ENCODE assay signal across 14 cellular contexts in the genomic region with DNA sequence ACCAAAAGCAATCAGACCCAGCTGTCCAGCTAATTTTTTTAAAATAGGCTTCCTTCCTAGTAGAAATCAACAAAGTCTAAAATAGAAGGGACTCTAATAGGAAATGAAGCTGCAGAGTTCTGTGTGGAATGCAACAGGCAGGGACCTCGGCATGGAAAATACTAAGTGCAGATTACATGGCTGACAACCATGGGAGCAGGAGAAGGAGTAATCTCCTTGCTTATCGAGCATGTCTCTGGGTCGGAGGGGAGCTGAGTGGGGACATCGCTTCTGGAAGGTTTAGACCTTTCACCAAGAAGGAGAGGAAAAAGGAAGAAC. TPM values are rescaled to one million over a fixed set of nuclear protein-coding genes. Genes with fewer than 3 reads are reported as not detected.
DNase-seq lines count a peak whose midpoint lies in the region; ATAC-seq and TF ChIP-seq lines count a peak whose summit lies in the region.
"Had no signal": no experiment of that assay in that cellular context is flagged by ENCODE, and none has a peak within 500 bp of the region (broad histone marks: within the 10 kb centered on the region; RNA-seq: fewer than 3 reads in every experiment).

No MANE protein-coding gene starts in this region.

- no peak for DNase-seq in heart left ventricle
- DNase-seq in stimulated activated effector memory CD8-positive, alpha-beta T cell treated with anti-CD3 and anti-CD28 coated beads, Interleukin-12 subunit alpha, Interleukin-12 subunit beta, amount 100 ng/mL, for 72 hours (ENCODE audit: low spot score in 2 of 2): no peak
- DNase-seq in DMS153 treated with DMSO at 0.1 percent for 48 hours (lab: John Stamatoyannopoulos, UW; ENCODE audit: unreplicated experiment): no peak
- no peak for DNase-seq in retina
- DNase-seq: mammary epithelial cell; NCI-H2081; NK-92 treated with Interleukin-12 subunit alpha and Interleukin-12 subunit beta, amount 100 ng/mL, for 24 hours; ovary; stimulated activated naive CD4-positive, alpha-beta T cell treated with Interleukin-2 at 50 U/mL for 16 hours had no signal

- H3K4me1 ChIP-seq in heart left ventricle: peaks cover 4 to 53% (median 29%) of the 10 kb centered on the region in 12 donors

- TF ChIP-seq POLR2A in heart left ventricle (IDR thresholded peaks at IDR 0.05): no peak

- H3K27ac Mint-ChIP-seq in IgD-negative memory B cell: peak overlapping the region; percentile 25 to 95 (median 70)
- peak overlapping the region; percentile 93 for H3K27ac Mint-ChIP-seq in activated T-helper 17 cell treated with anti-CD3 and anti-CD28 coated beads, Interleukin-2, amount 50 U/mL, for 72 hours
- peak overlapping the region; percentile 93 for H3K27ac Mint-ChIP-seq in stimulated activated effector memory CD8-positive, alpha-beta T cell treated with anti-CD3 and anti-CD28 coated beads, Interleukin-12 subunit alpha, Interleukin-12 subunit beta, amount 100 ng/mL, for 72 hours

- peak overlapping the region in 3 of 4 donors; percentile 72 to 84 (median 83) for H3K4me3 Mint-ChIP-seq in IgD-negative memory B cell
- peak overlapping the region; percentile 91 for H3K4me3 Mint-ChIP-seq in activated T-helper 17 cell treated with anti-CD3 and anti-CD28 coated beads, Interleukin-2, amount 50 U/mL, for 72 hours
- H3K4me3 Mint-ChIP-seq in stimulated activated effector memory CD8-positive, alpha-beta T cell treated with anti-CD3 and anti-CD28 coated beads, Interleukin-12 subunit alpha, Interleukin-12 subunit beta, amount 100 ng/mL, for 72 hours: peak overlapping the region; percentile 72

- peaks cover 2% of the 10 kb centered on the region for H3K36me3 Mint-ChIP-seq in IgD-negative memory B cell
- peaks cover 43% of the 10 kb centered on the region for H3K36me3 Mint-ChIP-seq in activated T-helper 17 cell treated with anti-CD3 and anti-CD28 coated beads, Interleukin-2, amount 50 U/mL, for 72 hours (ENCODE audit: low read depth)
- peaks cover 27% of the 10 kb centered on the region for H3K36me3 Mint-ChIP-seq in stimulated activated effector memory CD8-positive, alpha-beta T cell treated with anti-CD3 and anti-CD28 coated beads, Interleukin-12 subunit alpha, Interleukin-12 subunit beta, amount 100 ng/mL, for 72 hours

- no peak for TF ChIP-seq CTCF in heart left ventricle (IDR thresholded peaks at IDR 0.05)

- H3K27ac ChIP-seq in heart left ventricle: peak overlapping the region in 10 of 12 donors; percentile 11 to 74 (median 59)
- H3K27ac ChIP-seq: KMS-11, ovary had no signal

- peaks cover 7 to 37% (median 36%) of the 10 kb centered on the region in 3 donors for H3K4me1 Mint-ChIP-seq in IgD-negative memory B cell
- H3K4me1 Mint-ChIP-seq in activated T-helper 17 cell treated with anti-CD3 and anti-CD28 coated beads, Interleukin-2, amount 50 U/mL, for 72 hours: peaks cover 52% of the 10 kb centered on the region
- H3K4me1 Mint-ChIP-seq in stimulated activated effector memory CD8-positive, alpha-beta T cell treated with anti-CD3 and anti-CD28 coated beads, Interleukin-12 subunit alpha, Interleukin-12 subunit beta, amount 100 ng/mL, for 72 hours: peaks cover 84% of the 10 kb centered on the region

- ATAC-seq in activated T-helper 17 cell treated with anti-CD3 and anti-CD28 coated beads, Interleukin-2, amount 50 U/mL, for 72 hours (replicated peaks): no peak
- ATAC-seq in heart left ventricle (peak in 2 of 4 donors; percentile 22 to 53), GM18519 (IDR thresholded peaks at IDR 0.05; ENCODE audit: low FRiP score, unreplicated experiment) (no peak), GM18502 (IDR thresholded peaks at IDR 0.05; ENCODE audit: poor library complexity, unreplicated experiment) (no peak)
- ATAC-seq in stimulated activated effector memory CD8-positive, alpha-beta T cell treated with anti-CD3 and anti-CD28 coated beads, Interleukin-12 subunit alpha, Interleukin-12 subunit beta, amount 100 ng/mL, for 72 hours: no peak

- H3K9me3 Mint-ChIP-seq in IgD-negative memory B cell: no peaks in the 10 kb centered on the region
- H3K9me3 Mint-ChIP-seq in activated T-helper 17 cell treated with anti-CD3 and anti-CD28 coated beads, Interleukin-2, amount 50 U/mL, for 72 hours: no peaks in the 10 kb centered on the region
- no peaks in the 10 kb centered on the region for H3K9me3 Mint-ChIP-seq in stimulated activated effector memory CD8-positive, alpha-beta T cell treated with anti-CD3 and anti-CD28 coated beads, Interleukin-12 subunit alpha, Interleukin-12 subunit beta, amount 100 ng/mL, for 72 hours

- intact Hi-C loops in heart left ventricle (cut with DNase I): loop anchor here in 1 of 10 donors (5.0 kb wide), 1 partner anchor 76 kb away; no protein-coding TSS in a partner anchor

- H3K36me3 ChIP-seq in heart left ventricle: no peaks in the 10 kb centered on the region
- H3K36me3 ChIP-seq: ovary had no signal

- no peaks in the 10 kb centered on the region for H3K27me3 ChIP-seq in heart left ventricle
- H3K27me3 ChIP-seq: ovary had no signal

- peak overlapping the region in 1 of 12 donors; percentile 36 for H3K4me3 ChIP-seq in heart left ventricle
- H3K4me3 ChIP-seq: ovary had no signal

- WGBS in heart left ventricle, 4 donors: 9 to 13% (median 11%) methylated on average over 4 of the region's 4 CpGs

- H3K9me3 ChIP-seq in heart left ventricle: no peaks in the 10 kb centered on the region
- H3K9me3 ChIP-seq: ovary had no signal

- H3K27me3 Mint-ChIP-seq in IgD-negative memory B cell: peaks cover 6% of the 10 kb centered on the region
- no peaks in the 10 kb centered on the region for H3K27me3 Mint-ChIP-seq in activated T-helper 17 cell treated with anti-CD3 and anti-CD28 coated beads, Interleukin-2, amount 50 U/mL, for 72 hours

RNA-seq across cellular contexts. Expression of a gene that starts 16.9 kb away (rescaled TPM):
- polyA plus RNA-seq in IgD-negative memory B cell (1.2 TPM), heart left ventricle (under 1 TPM; 0.04 to 0.06 TPM)
- total RNA-seq in activated T-helper 17 cell treated with anti-CD3 and anti-CD28 coated beads, Interleukin-2, amount 50 U/mL, for 72 hours: 10 to 100 TPM; 13.5 to 17.8 TPM
- under 1 TPM in 7 of 9 donors, not detected in 2; 0.02 to 0.77 (median 0.07) TPM for total RNA-seq in heart left ventricle
- total RNA-seq: mammary epithelial cell had no signal
- polyA plus RNA-seq: mammary epithelial cell had no signal

Comparison
In these comparisons a context has a peak if more than half of its experiments do, and no peak if none do; other contexts are left out.
1. RNA of a gene that starts 16.9 kb away (total RNA-seq): 13.5 to 17.8 TPM in activated T-helper 17 cell treated with anti-CD3 and anti-CD28 coated beads, Interleukin-2, amount 50 U/mL, for 72 hours; 0.02 to 0.77 TPM in heart left ventricle; every median in the first group is over 4 times any median in the second.
2. Peak in every context shown above with its lines, with median percentiles within 50 percentile points of each other: H3K27ac Mint-ChIP-seq and H3K4me3 Mint-ChIP-seq.